In the genomic region with DNA sequence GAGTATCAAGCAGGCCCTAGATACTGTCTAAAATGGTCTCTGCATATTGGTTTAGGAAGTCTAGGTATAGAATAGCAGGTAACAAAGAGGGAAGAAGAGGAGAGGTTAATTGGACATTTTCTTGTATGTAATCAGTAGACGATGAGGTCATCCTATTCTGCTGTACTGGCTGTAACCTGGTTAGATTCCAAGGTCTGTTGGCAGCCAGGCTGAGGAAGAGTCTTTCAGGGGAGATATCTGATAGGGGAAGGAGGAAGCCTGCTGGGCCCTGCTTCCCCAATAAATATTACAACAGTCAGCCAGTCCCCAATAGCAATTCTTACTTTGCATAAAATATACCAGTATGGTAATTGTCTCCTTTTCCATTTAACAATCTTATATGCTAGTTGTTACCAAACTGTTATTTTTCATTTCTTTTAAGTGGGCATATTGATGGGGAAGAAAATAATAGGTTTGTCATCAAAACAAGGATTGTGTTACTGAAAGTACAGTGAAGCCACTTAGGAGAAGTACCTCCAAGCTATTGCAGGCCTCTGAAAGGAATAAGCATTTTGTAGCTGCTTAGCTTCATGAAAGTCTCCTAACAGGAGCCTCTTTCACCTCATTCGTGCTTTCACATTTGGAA, we compare ENCODE assay signal across 1 cellular context.
TF ChIP-seq lines count a peak whose summit lies in the region.

No MANE protein-coding gene starts in this region.

TF ChIP-seq in K562, 482 proteins besides CTCF, POLR2A, EP300 and RAD21 (continued from another document):
- TF ChIP-seq, protein P1, sequence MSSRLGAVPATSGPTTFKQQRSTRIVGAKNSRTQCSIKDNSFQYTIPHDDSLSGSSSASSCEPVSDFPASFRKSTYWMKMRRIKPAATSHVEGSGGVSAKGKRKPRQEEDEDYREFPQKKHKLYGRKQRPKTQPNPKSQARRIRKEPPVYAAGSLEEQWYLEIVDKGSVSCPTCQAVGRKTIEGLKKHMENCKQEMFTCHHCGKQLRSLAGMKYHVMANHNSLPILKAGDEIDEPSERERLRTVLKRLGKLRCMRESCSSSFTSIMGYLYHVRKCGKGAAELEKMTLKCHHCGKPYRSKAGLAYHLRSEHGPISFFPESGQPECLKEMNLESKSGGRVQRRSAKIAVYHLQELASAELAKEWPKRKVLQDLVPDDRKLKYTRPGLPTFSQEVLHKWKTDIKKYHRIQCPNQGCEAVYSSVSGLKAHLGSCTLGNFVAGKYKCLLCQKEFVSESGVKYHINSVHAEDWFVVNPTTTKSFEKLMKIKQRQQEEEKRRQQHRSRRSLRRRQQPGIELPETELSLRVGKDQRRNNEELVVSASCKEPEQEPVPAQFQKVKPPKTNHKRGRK (tag; IDR thresholded peaks at IDR 0.05): no peak
- TF ChIP-seq FOSL1 (tag; conservative IDR thresholded peaks at IDR 0.05) (peak; percentile 63), FOXP1 (CRISPR knock-in tag; IDR thresholded peaks at IDR 0.05) (no peak), ATF7 (IDR thresholded peaks at IDR 0.05) (peak; percentile 98), TAF9B (IDR thresholded peaks at IDR 0.05; ENCODE audit: partially characterized antibody) (no peak), GATAD2B (IDR thresholded peaks at IDR 0.05; ENCODE audit: borderline replicate concordance) (0 out of 2 replicates have a peak, but pooled peaks have one; percentile 24), CXXC5 (CRISPR knock-in tag; IDR thresholded peaks at IDR 0.05) (peak; percentile 15; the same call in 1 of the 2 replicates), CTBP1 (IDR thresholded peaks at IDR 0.05; ENCODE audit: borderline replicate concordance) (peak; percentile 29; the same call in 1 of the 2 replicates), ZFX (CRISPR knock-in tag; IDR thresholded peaks at IDR 0.05) (no peak), ZNF3 (CRISPR knock-in tag; IDR thresholded peaks at IDR 0.05) (peak; percentile 86), TEAD1 (CRISPR knock-in tag; IDR thresholded peaks at IDR 0.05) (0 out of 4 replicates have a peak, but pooled peaks of 1 of the 2 experiments have one; percentile 57), ZNF175 (CRISPR knock-in tag; IDR thresholded peaks at IDR 0.05; ENCODE audit: low read depth) (no peak), CEBPB (tag; IDR thresholded peaks at IDR 0.05) (peak; percentile 44; the same call in 1 of the 2 replicates), SP1 (CRISPR knock-in tag; IDR thresholded peaks at IDR 0.05) (0 out of 2 replicates have a peak, but pooled peaks have one; percentile 22), ZNF75A (CRISPR knock-in tag; IDR thresholded peaks at IDR 0.05) (no peak)
- TF ChIP-seq, protein P2, sequence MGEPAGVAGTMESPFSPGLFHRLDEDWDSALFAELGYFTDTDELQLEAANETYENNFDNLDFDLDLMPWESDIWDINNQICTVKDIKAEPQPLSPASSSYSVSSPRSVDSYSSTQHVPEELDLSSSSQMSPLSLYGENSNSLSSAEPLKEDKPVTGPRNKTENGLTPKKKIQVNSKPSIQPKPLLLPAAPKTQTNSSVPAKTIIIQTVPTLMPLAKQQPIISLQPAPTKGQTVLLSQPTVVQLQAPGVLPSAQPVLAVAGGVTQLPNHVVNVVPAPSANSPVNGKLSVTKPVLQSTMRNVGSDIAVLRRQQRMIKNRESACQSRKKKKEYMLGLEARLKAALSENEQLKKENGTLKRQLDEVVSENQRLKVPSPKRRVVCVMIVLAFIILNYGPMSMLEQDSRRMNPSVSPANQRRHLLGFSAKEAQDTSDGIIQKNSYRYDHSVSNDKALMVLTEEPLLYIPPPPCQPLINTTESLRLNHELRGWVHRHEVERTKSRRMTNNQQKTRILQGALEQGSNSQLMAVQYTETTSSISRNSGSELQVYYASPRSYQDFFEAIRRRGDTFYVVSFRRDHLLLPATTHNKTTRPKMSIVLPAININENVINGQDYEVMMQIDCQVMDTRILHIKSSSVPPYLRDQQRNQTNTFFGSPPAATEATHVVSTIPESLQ (CRISPR knock-in tag; IDR thresholded peaks at IDR 0.05): no peak
- TF ChIP-seq, protein P3, sequence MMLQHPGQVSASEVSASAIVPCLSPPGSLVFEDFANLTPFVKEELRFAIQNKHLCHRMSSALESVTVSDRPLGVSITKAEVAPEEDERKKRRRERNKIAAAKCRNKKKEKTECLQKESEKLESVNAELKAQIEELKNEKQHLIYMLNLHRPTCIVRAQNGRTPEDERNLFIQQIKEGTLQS (IDR thresholded peaks at IDR 0.05): peak; percentile 94
- TF ChIP-seq, protein P3 (CRISPR knock-in tag; conservative IDR thresholded peaks at IDR 0.05): no peak; the same call in none of the 2 replicates
- TF ChIP-seq, protein P4, sequence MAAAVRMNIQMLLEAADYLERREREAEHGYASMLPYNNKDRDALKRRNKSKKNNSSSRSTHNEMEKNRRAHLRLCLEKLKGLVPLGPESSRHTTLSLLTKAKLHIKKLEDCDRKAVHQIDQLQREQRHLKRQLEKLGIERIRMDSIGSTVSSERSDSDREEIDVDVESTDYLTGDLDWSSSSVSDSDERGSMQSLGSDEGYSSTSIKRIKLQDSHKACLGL (CRISPR knock-in tag; IDR thresholded peaks at IDR 0.05; ENCODE audit: borderline replicate concordance, poor library complexity, severe bottlenecking): no peak
- TF ChIP-seq, protein P5, sequence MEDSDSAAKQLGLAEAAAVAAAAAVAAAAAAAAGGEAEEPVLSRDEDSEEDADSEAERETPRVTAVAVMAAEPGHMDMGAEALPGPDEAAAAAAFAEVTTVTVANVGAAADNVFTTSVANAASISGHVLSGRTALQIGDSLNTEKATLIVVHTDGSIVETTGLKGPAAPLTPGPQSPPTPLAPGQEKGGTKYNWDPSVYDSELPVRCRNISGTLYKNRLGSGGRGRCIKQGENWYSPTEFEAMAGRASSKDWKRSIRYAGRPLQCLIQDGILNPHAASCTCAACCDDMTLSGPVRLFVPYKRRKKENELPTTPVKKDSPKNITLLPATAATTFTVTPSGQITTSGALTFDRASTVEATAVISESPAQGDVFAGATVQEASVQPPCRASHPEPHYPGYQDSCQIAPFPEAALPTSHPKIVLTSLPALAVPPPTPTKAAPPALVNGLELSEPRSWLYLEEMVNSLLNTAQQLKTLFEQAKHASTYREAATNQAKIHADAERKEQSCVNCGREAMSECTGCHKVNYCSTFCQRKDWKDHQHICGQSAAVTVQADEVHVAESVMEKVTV (CRISPR knock-in tag; IDR thresholded peaks at IDR 0.05): 0 out of 2 replicates have a peak, but pooled peaks have one; percentile 20
- TF ChIP-seq, protein P6, sequence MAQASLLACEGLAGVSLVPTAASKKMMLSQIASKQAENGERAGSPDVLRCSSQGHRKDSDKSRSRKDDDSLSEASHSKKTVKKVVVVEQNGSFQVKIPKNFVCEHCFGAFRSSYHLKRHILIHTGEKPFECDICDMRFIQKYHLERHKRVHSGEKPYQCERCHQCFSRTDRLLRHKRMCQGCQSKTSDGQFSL (CRISPR knock-in tag; IDR thresholded peaks at IDR 0.05): no peak
- TF ChIP-seq, protein P6 (tag; IDR thresholded peaks at IDR 0.05): no peak
- TF ChIP-seq, protein P7, sequence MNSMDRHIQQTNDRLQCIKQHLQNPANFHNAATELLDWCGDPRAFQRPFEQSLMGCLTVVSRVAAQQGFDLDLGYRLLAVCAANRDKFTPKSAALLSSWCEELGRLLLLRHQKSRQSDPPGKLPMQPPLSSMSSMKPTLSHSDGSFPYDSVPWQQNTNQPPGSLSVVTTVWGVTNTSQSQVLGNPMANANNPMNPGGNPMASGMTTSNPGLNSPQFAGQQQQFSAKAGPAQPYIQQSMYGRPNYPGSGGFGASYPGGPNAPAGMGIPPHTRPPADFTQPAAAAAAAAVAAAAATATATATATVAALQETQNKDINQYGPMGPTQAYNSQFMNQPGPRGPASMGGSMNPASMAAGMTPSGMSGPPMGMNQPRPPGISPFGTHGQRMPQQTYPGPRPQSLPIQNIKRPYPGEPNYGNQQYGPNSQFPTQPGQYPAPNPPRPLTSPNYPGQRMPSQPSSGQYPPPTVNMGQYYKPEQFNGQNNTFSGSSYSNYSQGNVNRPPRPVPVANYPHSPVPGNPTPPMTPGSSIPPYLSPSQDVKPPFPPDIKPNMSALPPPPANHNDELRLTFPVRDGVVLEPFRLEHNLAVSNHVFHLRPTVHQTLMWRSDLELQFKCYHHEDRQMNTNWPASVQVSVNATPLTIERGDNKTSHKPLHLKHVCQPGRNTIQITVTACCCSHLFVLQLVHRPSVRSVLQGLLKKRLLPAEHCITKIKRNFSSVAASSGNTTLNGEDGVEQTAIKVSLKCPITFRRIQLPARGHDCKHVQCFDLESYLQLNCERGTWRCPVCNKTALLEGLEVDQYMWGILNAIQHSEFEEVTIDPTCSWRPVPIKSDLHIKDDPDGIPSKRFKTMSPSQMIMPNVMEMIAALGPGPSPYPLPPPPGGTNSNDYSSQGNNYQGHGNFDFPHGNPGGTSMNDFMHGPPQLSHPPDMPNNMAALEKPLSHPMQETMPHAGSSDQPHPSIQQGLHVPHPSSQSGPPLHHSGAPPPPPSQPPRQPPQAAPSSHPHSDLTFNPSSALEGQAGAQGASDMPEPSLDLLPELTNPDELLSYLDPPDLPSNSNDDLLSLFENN (IDR thresholded peaks at IDR 0.05; ENCODE audit: low read depth in 2 of 2, low read length in 2 of 2): no peak
- TF ChIP-seq, protein P8, sequence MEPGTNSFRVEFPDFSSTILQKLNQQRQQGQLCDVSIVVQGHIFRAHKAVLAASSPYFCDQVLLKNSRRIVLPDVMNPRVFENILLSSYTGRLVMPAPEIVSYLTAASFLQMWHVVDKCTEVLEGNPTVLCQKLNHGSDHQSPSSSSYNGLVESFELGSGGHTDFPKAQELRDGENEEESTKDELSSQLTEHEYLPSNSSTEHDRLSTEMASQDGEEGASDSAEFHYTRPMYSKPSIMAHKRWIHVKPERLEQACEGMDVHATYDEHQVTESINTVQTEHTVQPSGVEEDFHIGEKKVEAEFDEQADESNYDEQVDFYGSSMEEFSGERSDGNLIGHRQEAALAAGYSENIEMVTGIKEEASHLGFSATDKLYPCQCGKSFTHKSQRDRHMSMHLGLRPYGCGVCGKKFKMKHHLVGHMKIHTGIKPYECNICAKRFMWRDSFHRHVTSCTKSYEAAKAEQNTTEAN (CRISPR knock-in tag; IDR thresholded peaks at IDR 0.05): no peak
- TF ChIP-seq, protein P9, sequence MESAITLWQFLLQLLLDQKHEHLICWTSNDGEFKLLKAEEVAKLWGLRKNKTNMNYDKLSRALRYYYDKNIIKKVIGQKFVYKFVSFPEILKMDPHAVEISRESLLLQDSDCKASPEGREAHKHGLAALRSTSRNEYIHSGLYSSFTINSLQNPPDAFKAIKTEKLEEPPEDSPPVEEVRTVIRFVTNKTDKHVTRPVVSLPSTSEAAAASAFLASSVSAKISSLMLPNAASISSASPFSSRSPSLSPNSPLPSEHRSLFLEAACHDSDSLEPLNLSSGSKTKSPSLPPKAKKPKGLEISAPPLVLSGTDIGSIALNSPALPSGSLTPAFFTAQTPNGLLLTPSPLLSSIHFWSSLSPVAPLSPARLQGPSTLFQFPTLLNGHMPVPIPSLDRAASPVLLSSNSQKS (CRISPR knock-in tag; IDR thresholded peaks at IDR 0.05): 0 out of 2 replicates have a peak, but pooled peaks have one; percentile 49
